14 cellular contexts compared by ENCODE assay signal in the genomic region with DNA sequence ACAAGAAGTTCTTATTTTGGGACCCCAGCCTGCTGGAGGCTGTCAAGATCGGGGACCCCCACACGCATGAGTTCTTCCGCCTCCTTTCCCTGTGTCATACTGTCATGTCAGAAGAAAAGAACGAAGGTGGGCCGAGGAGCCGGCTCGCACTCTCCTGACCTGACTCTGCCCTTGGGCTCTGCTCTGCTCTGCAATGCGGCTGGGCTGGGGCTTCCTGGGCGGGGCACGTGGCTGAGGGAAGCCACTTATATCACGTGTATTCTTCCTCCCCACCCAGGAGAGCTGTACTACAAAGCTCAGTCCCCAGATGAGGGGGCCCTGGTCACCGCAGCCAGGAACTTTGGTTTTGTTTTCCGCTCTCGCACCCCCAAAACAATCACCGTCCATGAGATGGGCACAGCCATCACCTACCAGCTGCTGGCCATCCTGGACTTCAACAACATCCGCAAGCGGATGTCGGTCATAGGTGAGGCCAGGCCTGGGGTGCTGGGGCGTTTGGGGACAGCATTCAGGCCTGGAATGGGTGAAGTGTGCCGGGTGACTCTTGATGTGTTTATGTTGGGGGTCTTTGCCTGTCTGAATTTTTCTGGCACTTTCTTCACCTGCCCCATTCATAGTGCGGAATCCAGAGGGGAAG. TPM values are rescaled to one million over a fixed set of nuclear protein-coding genes. Genes with fewer than 3 reads are reported as not detected.
DNase-seq lines count a peak whose midpoint lies in the region; ATAC-seq and TF ChIP-seq lines count a peak whose summit lies in the region.
"Had no signal": no experiment of that assay in that cellular context is flagged by ENCODE, and none has a peak within 500 bp of the region (broad histone marks: within the 10 kb centered on the region; RNA-seq: fewer than 3 reads in every experiment).

No MANE protein-coding gene starts in this region.

- no peaks in the 10 kb centered on the region for H3K4me1 ChIP-seq in ascending aorta
- H3K4me1 ChIP-seq: prostate gland had no signal

- no peaks in the 10 kb centered on the region for H3K9me3 ChIP-seq in ascending aorta
- H3K9me3 ChIP-seq: prostate gland had no signal

- H3K4me3 Mint-ChIP-seq in IgD-negative memory B cell (peak overlapping the region in 3 of 4 donors; percentile 52 to 83 (median 61)), chondrocyte (ENCODE audit: unreplicated experiment) (no peak overlapping the region)
- H3K4me3 Mint-ChIP-seq in activated CD8-positive, alpha-beta T cell treated with anti-CD3 and anti-CD28 coated beads for 36 hours: peak overlapping the region; percentile 49
- H3K4me3 Mint-ChIP-seq: HFFc6 had no signal

- peaks cover 93 to 98% of the 10 kb centered on the region in 2 donors for H3K36me3 ChIP-seq in ascending aorta

- peak overlapping the region in 2 of 3 donors; percentile 57 to 83 for H3K27ac Mint-ChIP-seq in IgD-negative memory B cell
- H3K27ac Mint-ChIP-seq in activated CD8-positive, alpha-beta T cell treated with anti-CD3 and anti-CD28 coated beads for 36 hours: peak overlapping the region; percentile 94
- H3K27ac Mint-ChIP-seq in chondrocyte (ENCODE audit: unreplicated experiment): no peak overlapping the region
- H3K27ac Mint-ChIP-seq: HFFc6 had no signal

- CTCF ChIA-PET in activated CD8-positive, alpha-beta T cell treated with anti-CD3 and anti-CD28 coated beads for 36 hours (lab: Charles Lee): interaction anchor here (0.9 to 14.6 kb wide), 9 partner anchors 8 to 144 kb away, joined by 3 to 214 read pairs (median 5); a partner anchor contains a TSS

- H3K4me3 ChIP-seq in ascending aorta: no peak overlapping the region
- H3K4me3 ChIP-seq: prostate gland had no signal

- POLR2A ChIA-PET in activated CD8-positive, alpha-beta T cell treated with anti-CD3 and anti-CD28 coated beads for 36 hours (lab: Charles Lee): interaction anchor here (0.8 to 4.0 kb wide), 5 partner anchors 8 to 136 kb away, joined by 4 to 27 read pairs (median 8); no protein-coding TSS in a partner anchor

- H3K27me3 ChIP-seq in ascending aorta: no peaks in the 10 kb centered on the region

- intact Hi-C loops in activated CD8-positive, alpha-beta T cell treated with anti-CD3 and anti-CD28 coated beads for 36 hours (cut with micrococcal nuclease): loop anchor here (10.0 kb wide), 1 partner anchor 132 kb away; no protein-coding TSS in a partner anchor
- intact Hi-C loops in ascending aorta (cut with DNase I): no loop called here

- peak; percentile 91 for ATAC-seq in activated CD8-positive, alpha-beta T cell treated with anti-CD3 and anti-CD28 coated beads for 36 hours

- no peak overlapping the region for H3K27ac ChIP-seq in ascending aorta
- H3K27ac ChIP-seq: C4-2B, prostate gland had no signal

- H3K27me3 Mint-ChIP-seq in IgD-negative memory B cell (no peaks in the 10 kb centered on the region), chondrocyte (ENCODE audit: low read depth) (no peaks in the 10 kb centered on the region)
- H3K27me3 Mint-ChIP-seq in activated CD8-positive, alpha-beta T cell treated with anti-CD3 and anti-CD28 coated beads for 36 hours: no peaks in the 10 kb centered on the region

- H3K36me3 Mint-ChIP-seq in IgD-negative memory B cell: peaks cover 11% of the 10 kb centered on the region
- H3K36me3 Mint-ChIP-seq in activated CD8-positive, alpha-beta T cell treated with anti-CD3 and anti-CD28 coated beads for 36 hours (ENCODE audit: low read depth): peaks cover 84% of the 10 kb centered on the region
- peaks cover 64% of the 10 kb centered on the region for H3K36me3 Mint-ChIP-seq in chondrocyte (ENCODE audit: low read depth)

- TF ChIP-seq CTCF in activated CD8-positive, alpha-beta T cell treated with anti-CD3 and anti-CD28 coated beads for 36 hours (IDR thresholded peaks at IDR 0.05): no peak
- TF ChIP-seq CTCF in ascending aorta (IDR thresholded peaks at IDR 0.05) (no peak), chondrocyte (IDR thresholded peaks at IDR 0.05) (no peak)

- H3K4me1 Mint-ChIP-seq in IgD-negative memory B cell (peaks cover 10 to 11% (median 11%) of the 10 kb centered on the region in 3 donors), chondrocyte (ENCODE audit: low read depth) (peaks cover 8% of the 10 kb centered on the region)
- peaks cover 83% of the 10 kb centered on the region for H3K4me1 Mint-ChIP-seq in activated CD8-positive, alpha-beta T cell treated with anti-CD3 and anti-CD28 coated beads for 36 hours (ENCODE audit: low read depth)

- peak; percentile 85 for DNase-seq in activated CD8-positive, alpha-beta T cell treated with anti-CD3 and anti-CD28 coated beads for 36 hours
- peak; percentile 59 for DNase-seq in effector CD4-positive, alpha-beta T cell
- peak; percentile 55 to 59 for DNase-seq in stimulated activated CD4-positive, alpha-beta T cell treated with anti-CD3 and anti-CD28 coated beads, Interleukin-2, amount 100 ng/mL, for 48 hours
- DNase-seq in ascending aorta (ENCODE audit: low spot score in 2 of 2) (no peak), chondrocyte (ENCODE audit: low spot score) (no peak), putamen (ENCODE audit: low spot score) (no peak), COLO829 (ENCODE audit: low spot score) (no peak)
- DNase-seq: amniotic stem cell, foreskin melanocyte, HFFc6, IMR-90 had no signal

- H3K9me3 Mint-ChIP-seq in IgD-negative memory B cell (no peaks in the 10 kb centered on the region), chondrocyte (ENCODE audit: low read depth) (no peaks in the 10 kb centered on the region)
- no peaks in the 10 kb centered on the region for H3K9me3 Mint-ChIP-seq in activated CD8-positive, alpha-beta T cell treated with anti-CD3 and anti-CD28 coated beads for 36 hours
- H3K9me3 Mint-ChIP-seq: HFFc6 had no signal

RNA-seq across cellular contexts. Expression of a gene that starts 17.6 kb away (rescaled TPM):
- polyA plus RNA-seq in IgD-negative memory B cell: 20.7 TPM
- total RNA-seq in activated CD8-positive, alpha-beta T cell treated with anti-CD3 and anti-CD28 coated beads for 36 hours: 10 to 100 TPM; 52.2 to 54.7 TPM
- 173 TPM for total RNA-seq in ascending aorta
- total RNA-seq in chondrocyte: 83.1 to 133 TPM (median 86.6 TPM) in 3 replicates

RNA-seq across cellular contexts. Expression of a gene that starts 22.1 kb away (rescaled TPM):
- not detected for polyA plus RNA-seq in IgD-negative memory B cell
- under 1 TPM in 1 of 2 experiments, not detected in 1; 0.14 TPM for total RNA-seq in activated CD8-positive, alpha-beta T cell treated with anti-CD3 and anti-CD28 coated beads for 36 hours
- not detected for total RNA-seq in ascending aorta
- total RNA-seq in chondrocyte: not detected in 3 replicates
- total RNA-seq: HFFc6, IMR-90 had no signal
- polyA plus RNA-seq: IMR-90 had no signal

Comparison
In these comparisons a context has a peak if more than half of its experiments do, and no peak if none do; other contexts are left out.
1. DNase-seq: peak in activated CD8-positive, alpha-beta T cell treated with anti-CD3 and anti-CD28 coated beads for 36 hours (single experiment), effector CD4-positive, alpha-beta T cell (single experiment) and stimulated activated CD4-positive, alpha-beta T cell treated with anti-CD3 and anti-CD28 coated beads, Interleukin-2, amount 100 ng/mL, for 48 hours (2 of 2); none in ascending aorta (0 of 2), chondrocyte (single experiment), putamen (single experiment) and COLO829 (single experiment).